In the genomic region with DNA sequence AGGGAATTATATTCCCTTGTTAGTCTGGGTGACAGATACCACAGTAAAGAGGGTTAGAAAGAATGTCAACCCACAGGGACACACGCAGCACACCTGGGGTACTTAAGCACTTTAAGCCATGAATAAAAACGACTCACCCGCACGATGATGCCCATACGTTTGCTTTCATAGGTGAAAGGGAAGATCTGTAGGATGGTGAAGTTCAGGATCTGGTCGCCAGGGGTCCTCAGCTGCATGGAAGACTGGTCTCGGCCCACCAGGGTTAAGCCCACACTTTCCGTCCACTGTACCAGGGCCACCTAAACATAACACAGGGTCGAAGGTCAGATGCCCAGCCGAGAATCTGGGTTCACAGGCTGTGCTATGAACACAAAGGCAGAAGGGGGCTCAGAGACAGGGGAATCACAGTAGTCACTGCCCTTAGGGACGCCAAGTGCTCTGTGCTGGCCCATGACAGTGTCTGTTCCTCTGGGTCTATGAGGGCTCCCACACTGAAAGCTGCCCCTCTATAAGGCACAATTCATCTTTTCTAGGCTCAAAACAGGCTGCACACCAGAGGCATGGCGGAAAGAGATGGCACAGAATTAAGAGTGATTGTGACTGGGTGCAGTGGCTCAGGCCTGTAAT, we compare ENCODE assay signal across 8 cellular contexts.
DNase-seq lines count a peak whose midpoint lies in the region; ATAC-seq and TF ChIP-seq lines count a peak whose summit lies in the region.

No MANE protein-coding gene starts in this region.

- no peak overlapping the region for H3K4me3 Mint-ChIP-seq in naive thymus-derived CD8-positive, alpha-beta T cell
- no peak overlapping the region for H3K4me3 Mint-ChIP-seq in stimulated activated naive CD8-positive, alpha-beta T cell treated with anti-CD3 and anti-CD28 coated beads, Interleukin-15, amount 100 ng/mL, for 72 hours

- no peaks in the 10 kb centered on the region for H3K36me3 Mint-ChIP-seq in naive thymus-derived CD8-positive, alpha-beta T cell

- H3K4me1 Mint-ChIP-seq in naive thymus-derived CD8-positive, alpha-beta T cell: peaks cover 0 to 4% (median under 1%) of the 10 kb centered on the region in 4 donors
- H3K4me1 Mint-ChIP-seq in stimulated activated naive CD8-positive, alpha-beta T cell treated with anti-CD3 and anti-CD28 coated beads, Interleukin-15, amount 100 ng/mL, for 72 hours: no peaks in the 10 kb centered on the region

- no peak for TF ChIP-seq POLR2A in erythroblast (IDR thresholded peaks at IDR 0.05; ENCODE audit: low read length)

- POLR2A ChIA-PET in naive thymus-derived CD8-positive, alpha-beta T cell (lab: Charles Lee): no interaction called here

- H3K27me3 Mint-ChIP-seq in naive thymus-derived CD8-positive, alpha-beta T cell: peaks cover 0 to 8% (median 2%) of the 10 kb centered on the region in 5 donors
- H3K27me3 Mint-ChIP-seq in stimulated activated naive CD8-positive, alpha-beta T cell treated with anti-CD3 and anti-CD28 coated beads, Interleukin-15, amount 100 ng/mL, for 72 hours: peaks cover 23% of the 10 kb centered on the region

- H3K9me3 Mint-ChIP-seq in naive thymus-derived CD8-positive, alpha-beta T cell: no peaks in the 10 kb centered on the region
- H3K9me3 Mint-ChIP-seq in stimulated activated naive CD8-positive, alpha-beta T cell treated with anti-CD3 and anti-CD28 coated beads, Interleukin-15, amount 100 ng/mL, for 72 hours: no peaks in the 10 kb centered on the region

- H3K27ac Mint-ChIP-seq in naive thymus-derived CD8-positive, alpha-beta T cell: peak overlapping the region in 4 of 10 donors; percentile 6 to 52 (median 39)
- no peak overlapping the region for H3K27ac Mint-ChIP-seq in stimulated activated naive CD8-positive, alpha-beta T cell treated with anti-CD3 and anti-CD28 coated beads, Interleukin-15, amount 100 ng/mL, for 72 hours

- ATAC-seq in naive thymus-derived CD8-positive, alpha-beta T cell: no peak
- ATAC-seq in stimulated activated naive CD8-positive, alpha-beta T cell treated with anti-CD3 and anti-CD28 coated beads, Interleukin-15, amount 100 ng/mL, for 72 hours: peak; percentile 70
- no peak for ATAC-seq in GM19452 (IDR thresholded peaks at IDR 0.05; ENCODE audit: unreplicated experiment)

- DNase-seq in CD1c-positive myeloid dendritic cell (ENCODE audit: extremely low spot score) (peak; percentile 51), H4 (ENCODE audit: low spot score) (peak; percentile 65), NCI-H748 treated with DMSO at 0.1 percent for 48 hours (lab: John Stamatoyannopoulos, UW) (peak; percentile 31), erythroblast (lab: John Stamatoyannopoulos, UW) (peak; percentile 59 to 76)
- DNase-seq in activated CD8-positive, alpha-beta memory T cell treated with anti-CD3 and anti-CD28 coated beads for 48 hours (ENCODE audit: low read depth in 2 of 3, low spot score in 2 of 3): peak; percentile 19 to 60 (median 52)
- peak in 9 of 10 donors; percentile 4 to 67 (median 24) for DNase-seq in naive thymus-derived CD8-positive, alpha-beta T cell
- DNase-seq in stimulated activated naive CD8-positive, alpha-beta T cell treated with anti-CD3 and anti-CD28 coated beads, Interleukin-15, amount 100 ng/mL, for 72 hours: peak; percentile 50 to 59
